In genomic region chr4:75048208-75048879, GRCh38 we compare ENCODE assay signal across 14 cellular contexts.
DNase-seq lines count a peak whose midpoint lies in the region; ATAC-seq and TF ChIP-seq lines count a peak whose summit lies in the region.
"Had no signal": no experiment of that assay in that cellular context is flagged by ENCODE, and none has a peak within 500 bp of the region (broad histone marks: within the 10 kb centered on the region; RNA-seq: fewer than 3 reads in every experiment).

No MANE protein-coding gene starts in this region.

- CTCF ChIA-PET in MCF 10A (lab: Yijun Ruan, JAX) (no interaction called here), mammary epithelial cell (lab: Charles Lee; ENCODE audit: low non-redundant PET) (no interaction called here)

- WGBS in mammary epithelial cell (ENCODE audit: low coverage, missing lambda C conversion rate) = 51% methylated on average over 8 of the region's 9 CpGs
- 71 to 75% methylated on average over 6 to 9 of the region's 9 CpGs for WGBS in endodermal cell (ENCODE audit: insufficient coverage in 1 of 2, insufficient read length in 1 of 2), 2 experiments
- 43 to 47% methylated on average over 9 of the region's 9 CpGs for WGBS in thyroid gland, 2 donors

- no peaks in the 10 kb centered on the region for H3K4me1 Mint-ChIP-seq in MCF 10A (ENCODE audit: insufficient read depth, unreplicated experiment)
- H3K4me1 Mint-ChIP-seq in endodermal cell = peaks cover 24% of the 10 kb centered on the region
- H3K4me1 Mint-ChIP-seq: activated naive CD4-positive, alpha-beta T cell treated with anti-CD3 and anti-CD28 coated beads, Interleukin-2, amount 10 ng/mL, durations not matched to agents 7 days and 5 days had no signal

- H3K36me3 Mint-ChIP-seq in MCF 10A (ENCODE audit: insufficient read depth, unreplicated experiment) (no peaks in the 10 kb centered on the region), endodermal cell (ENCODE audit: low read depth) (no peaks in the 10 kb centered on the region)
- H3K36me3 Mint-ChIP-seq: activated naive CD4-positive, alpha-beta T cell treated with anti-CD3 and anti-CD28 coated beads, Interleukin-2, amount 10 ng/mL, durations not matched to agents 7 days and 5 days had no signal

- H3K9me3 Mint-ChIP-seq in MCF 10A (ENCODE audit: unreplicated experiment) (peaks cover 7% of the 10 kb centered on the region), endodermal cell (no peaks in the 10 kb centered on the region)
- H3K9me3 Mint-ChIP-seq: activated naive CD4-positive, alpha-beta T cell treated with anti-CD3 and anti-CD28 coated beads, Interleukin-2, amount 10 ng/mL, durations not matched to agents 7 days and 5 days had no signal

- no peak overlapping the region for H3K4me2 ChIP-seq in mammary epithelial cell (ENCODE audit: insufficient read depth, low read depth, low read length)
- H3K4me2 ChIP-seq in OCI-LY3 (ENCODE audit: low read length) = no peak overlapping the region
- H3K4me2 ChIP-seq: A549 had no signal

- H3K4me1 ChIP-seq in mammary epithelial cell (ENCODE audit: insufficient read depth, low read length) = no peaks in the 10 kb centered on the region
- peaks cover 23% of the 10 kb centered on the region for H3K4me1 ChIP-seq in OCI-LY3 (ENCODE audit: low read length)
- peaks cover 5% of the 10 kb centered on the region for H3K4me1 ChIP-seq in endodermal cell (ENCODE audit: control insufficient read depth, insufficient read depth, low read length)
- H3K4me1 ChIP-seq in thyroid gland = peaks cover 4 to 8% of the 10 kb centered on the region in 2 donors
- H3K4me1 ChIP-seq: A549 had no signal

- no peaks in the 10 kb centered on the region for H3K36me3 ChIP-seq in mammary epithelial cell (ENCODE audit: insufficient read depth, low read length)
- H3K36me3 ChIP-seq in OCI-LY3 (replicated peaks; ENCODE audit: low read depth, low read length) = peaks cover 80% of the 10 kb centered on the region
- no peaks in the 10 kb centered on the region for H3K36me3 ChIP-seq in endodermal cell (ENCODE audit: control insufficient read depth, insufficient read depth, low read length)
- peaks cover 6% of the 10 kb centered on the region in 2 donors for H3K36me3 ChIP-seq in thyroid gland

- H3K9ac ChIP-seq in mammary epithelial cell (ENCODE audit: insufficient read depth, low read length) (no peak overlapping the region), OCI-LY3 (ENCODE audit: low read length) (no peak overlapping the region), endodermal cell (ENCODE audit: extremely low read depth, low read length, poor library complexity, severe bottlenecking) (no peak overlapping the region)

- no peaks in the 10 kb centered on the region for H3K27me3 ChIP-seq in mammary epithelial cell (ENCODE audit: insufficient read depth, low read length)
- no peaks in the 10 kb centered on the region for H3K27me3 ChIP-seq in OCI-LY3 (ENCODE audit: low read depth, low read length)
- H3K27me3 ChIP-seq in endodermal cell (ENCODE audit: control insufficient read depth, insufficient read depth, low read length, poor library complexity, severe bottlenecking) = no peaks in the 10 kb centered on the region
- H3K27me3 ChIP-seq in thyroid gland = no peaks in the 10 kb centered on the region

- H3K79me2 ChIP-seq in mammary epithelial cell (ENCODE audit: insufficient read depth, low read length) (no peaks in the 10 kb centered on the region), OCI-LY3 (ENCODE audit: low read length) (peaks cover 23% of the 10 kb centered on the region)

- no peak overlapping the region for H3K27ac Mint-ChIP-seq in MCF 10A (ENCODE audit: low read depth, unreplicated experiment)
- H3K27ac Mint-ChIP-seq in endodermal cell = no peak overlapping the region
- H3K27ac Mint-ChIP-seq: activated naive CD4-positive, alpha-beta T cell treated with anti-CD3 and anti-CD28 coated beads, Interleukin-2, amount 10 ng/mL, durations not matched to agents 7 days and 5 days had no signal

- BruUV-seq in MCF 10A (replicated peaks; lab: Mats Ljungman, UMichigan) (no TSS peak), mammary epithelial cell (replicated peaks; lab: Mats Ljungman, UMichigan) (no TSS peak)

- no peaks in the 10 kb centered on the region for H3K27me3 Mint-ChIP-seq in MCF 10A (ENCODE audit: insufficient read depth, unreplicated experiment)
- H3K27me3 Mint-ChIP-seq in endodermal cell (ENCODE audit: insufficient read depth) = peaks cover 4% of the 10 kb centered on the region
- H3K27me3 Mint-ChIP-seq: activated naive CD4-positive, alpha-beta T cell treated with anti-CD3 and anti-CD28 coated beads, Interleukin-2, amount 10 ng/mL, durations not matched to agents 7 days and 5 days had no signal

- H3K4me3 Mint-ChIP-seq in MCF 10A (ENCODE audit: unreplicated experiment) (no peak overlapping the region), endodermal cell (no peak overlapping the region)
- H3K4me3 Mint-ChIP-seq: activated naive CD4-positive, alpha-beta T cell treated with anti-CD3 and anti-CD28 coated beads, Interleukin-2, amount 10 ng/mL, durations not matched to agents 7 days and 5 days had no signal

- POLR2A ChIA-PET in MCF 10A (lab: Yijun Ruan, JAX) = no interaction called here

- dilution Hi-C loops in mammary epithelial cell (cut with HindIII; ENCODE audit: low sequenced_read_pairs) = no loop called here

- in situ Hi-C loops in mammary epithelial cell (cut with MboI; ENCODE audit: low sequenced_read_pairs in 2 of 2) = no loop called here

- DNase-seq in MCF 10A (ENCODE audit: unreplicated experiment) (peak; percentile 5), mammary epithelial cell (no peak), endodermal cell (peak; percentile 79), thyroid gland (peak; percentile 60 to 71), cardiac septum (ENCODE audit: low spot score) (no peak)
- no peak for DNase-seq in NK-92 treated with Interleukin-12 subunit alpha and Interleukin-12 subunit beta, amount 100 ng/mL, for 24 hours (lab: John Stamatoyannopoulos, UW)
- DNase-seq: activated naive CD4-positive, alpha-beta T cell treated with anti-CD3 and anti-CD28 coated beads, Interleukin-2, amount 10 ng/mL, durations not matched to agents 7 days and 5 days; NCI-H2107; NCI-H774; stimulated activated naive CD8-positive, alpha-beta T cell treated with anti-CD3 and anti-CD28 coated beads, Interleukin-15, Interleukin-2, amounts not matched to agents 100 U/mL and 50 U/mL, for 24 hours had no signal

- H2AFZ ChIP-seq in mammary epithelial cell (ENCODE audit: low read depth, low read length) (no peak overlapping the region), OCI-LY3 (ENCODE audit: low read depth, low read length) (no peak overlapping the region)

- TF ChIP-seq CTCF in MCF 10A (IDR thresholded peaks at IDR 0.05; ENCODE audit: unreplicated experiment) (peak; percentile 10), mammary epithelial cell (conservative IDR thresholded peaks at IDR 0.05 in 1 of 2, IDR thresholded peaks at IDR 0.05 in 1 of 2; ENCODE audit: extremely low read depth in 1 of 2, insufficient read depth in 1 of 2, low read depth in 1 of 2, low read length in 2 of 2) (no peak), OCI-LY3 (IDR thresholded peaks at IDR 0.05; ENCODE audit: low read depth, low read length) (peak; percentile 25; the same call in 1 of the 2 replicates), endodermal cell (conservative IDR thresholded peaks at IDR 0.05) (peak; percentile 84), thyroid gland (IDR thresholded peaks at IDR 0.05) (peak in 4 of 6 experiments; percentile 46 to 53 (median 47))

- no peak overlapping the region for H3K4me3 ChIP-seq in mammary epithelial cell (replicated peaks in 1 of 3; ENCODE audit: insufficient read depth in 1 of 3, low read depth in 2 of 3, low read length in 3 of 3)
- no peak overlapping the region for H3K4me3 ChIP-seq in OCI-LY3 (ENCODE audit: low read length)
- H3K4me3 ChIP-seq in endodermal cell (ENCODE audit: low read length) = no peak overlapping the region
- no peak overlapping the region for H3K4me3 ChIP-seq in thyroid gland (replicated peaks in 1 of 3)
- H3K4me3 ChIP-seq: A549 had no signal

- H3K9me3 ChIP-seq in mammary epithelial cell (replicated peaks; ENCODE audit: insufficient read depth, low read length) (no peaks in the 10 kb centered on the region), OCI-LY3 (ENCODE audit: insufficient read depth, low read length) (no peaks in the 10 kb centered on the region), endodermal cell (ENCODE audit: control insufficient read depth, low read length) (no peaks in the 10 kb centered on the region), thyroid gland (no peaks in the 10 kb centered on the region)
- H3K9me3 ChIP-seq: A549 had no signal

- intact Hi-C loops in MCF 10A (cut with micrococcal nuclease) (no loop called here), mammary epithelial cell (cut with micrococcal nuclease) (no loop called here), thyroid gland (cut with DNase I) (no loop called here), cardiac septum (cut with DNase I) (no loop called here)

- no peak overlapping the region for H3K27ac ChIP-seq in mammary epithelial cell (ENCODE audit: insufficient read depth, low read depth, low read length)
- H3K27ac ChIP-seq in OCI-LY3 (ENCODE audit: low read length) = no peak overlapping the region
- H3K27ac ChIP-seq in endodermal cell (ENCODE audit: low read depth, low read length) = no peak overlapping the region
- H3K27ac ChIP-seq in thyroid gland = peak overlapping the region in 2 of 3 donors; percentile 47 to 53
- H3K27ac ChIP-seq: A549 had no signal

- ATAC-seq in GM21526 (IDR thresholded peaks at IDR 0.05; ENCODE audit: low FRiP score, unreplicated experiment) = no peak
- ATAC-seq: A549; left lobe of liver; stimulated activated naive CD8-positive, alpha-beta T cell treated with anti-CD3 and anti-CD28 coated beads, Interleukin-15, Interleukin-2, amounts not matched to agents 100 U/mL and 50 U/mL, for 24 hours had no signal

- no peak for TF ChIP-seq POLR2A in thyroid gland (IDR thresholded peaks at IDR 0.05)

- H4K20me1 ChIP-seq in mammary epithelial cell (ENCODE audit: insufficient read depth, low read length) (no peaks in the 10 kb centered on the region), OCI-LY3 (ENCODE audit: insufficient read depth, low read length) (peaks cover 14% of the 10 kb centered on the region)

Comparison
In these comparisons a context has a peak if more than half of its experiments do, and no peak if none do; other contexts are left out.
1. DNase-seq: peak in MCF 10A (single experiment), endodermal cell (single experiment) and thyroid gland (2 of 2); none in mammary epithelial cell (single experiment), cardiac septum (single experiment) and NK-92 treated with Interleukin-12 subunit alpha and Interleukin-12 subunit beta, amount 100 ng/mL, for 24 hours (single experiment).
2. CTCF ChIP-seq: peak in MCF 10A (single experiment), OCI-LY3 (single experiment), endodermal cell (single experiment) and thyroid gland (4 of 6); none in mammary epithelial cell (0 of 2).
3. H3K27ac ChIP-seq: peak in thyroid gland (2 of 3); none in mammary epithelial cell (single experiment), OCI-LY3 (single experiment) and endodermal cell (single experiment).